In the genomic region with DNA sequence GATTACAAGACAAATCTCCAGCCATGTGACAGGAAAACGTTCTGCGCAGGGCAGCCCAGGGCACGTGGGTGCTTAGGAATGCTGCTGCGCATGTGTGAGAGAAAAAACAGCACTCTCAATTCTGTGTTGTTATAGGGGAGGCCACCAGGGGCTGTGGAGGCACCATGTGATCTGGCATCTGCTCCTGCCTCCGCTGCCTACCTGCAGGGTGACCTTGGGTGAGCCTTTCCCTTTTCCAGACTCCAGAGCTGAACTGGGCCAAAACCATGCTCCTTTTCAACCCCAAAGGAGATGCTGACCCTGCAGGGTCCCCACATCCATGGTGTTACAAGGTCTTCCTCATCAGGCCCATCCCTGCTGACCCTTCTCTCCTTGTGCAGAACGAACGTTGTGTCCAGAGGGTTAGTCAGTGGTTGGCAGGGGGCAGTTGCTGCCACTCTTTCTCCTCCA, we compare ENCODE assay signal across 17 cellular contexts.
A peak's percentile ranks its signal among the peaks of the same experiment; 100 is the strongest.
DNase-seq lines count a peak whose midpoint lies in the region; ATAC-seq, FAIRE-seq and TF ChIP-seq lines count a peak whose summit lies in the region.
"Had no signal": no experiment of that assay in that cellular context is flagged by ENCODE, and none has a peak within 500 bp of the region (broad histone marks: within the 10 kb centered on the region; RNA-seq: fewer than 3 reads in every experiment).

No MANE protein-coding gene starts in this region.

- H3K4me1 Mint-ChIP-seq in T-helper 17 cell = no peaks in the 10 kb centered on the region
- H3K4me1 Mint-ChIP-seq: activated CD4-positive, alpha-beta T cell treated with anti-CD3 and anti-CD28 coated beads for 36 hours; memory B cell; T-cell had no signal

- H3K9ac ChIP-seq in GM12878 (ENCODE audit: control insufficient read depth, insufficient read depth, low read length) (no peak overlapping the region), mesendoderm (ENCODE audit: low read length) (no peak overlapping the region)

- SMC1A ChIA-PET in GM12878 (lab: Charles Lee; ENCODE audit: uncharacterized antibody, unreplicated experiment) = no interaction called here

- TF ChIP-seq POLR2A in GM12878 (IDR thresholded peaks at IDR 0.05; ENCODE audit: low read depth, low read length) = no peak

- H2BK5ac ChIP-seq in mesendoderm (ENCODE audit: low read length) = peak overlapping the region; percentile 54

- H3K27ac ChIP-seq in GM12878 (ENCODE audit: control insufficient read depth, insufficient read depth) = no peak overlapping the region
- no peak overlapping the region for H3K27ac ChIP-seq in mesendoderm (ENCODE audit: low read depth, low read length)
- H3K27ac ChIP-seq: ovary, transverse colon had no signal

- H2AFZ ChIP-seq in GM12878 (ENCODE audit: control insufficient read depth, low read depth, low read length) = no peak overlapping the region

- no TSS peak for BruUV-seq in GM12878 (replicated peaks; lab: Mats Ljungman, UMichigan)

- peak overlapping the region; percentile 45 for H2AK5ac ChIP-seq in mesendoderm (ENCODE audit: low read length)

- no peak overlapping the region for H4K5ac ChIP-seq in mesendoderm (ENCODE audit: low read length)

- H3K4me1 ChIP-seq in BE2C (peaks cover 51% of the 10 kb centered on the region), GM12878 (ENCODE audit: control insufficient read depth, insufficient read depth, low read length) (no peaks in the 10 kb centered on the region), mesendoderm (ENCODE audit: control insufficient read depth, low read depth, low read length) (peaks cover 14% of the 10 kb centered on the region)
- H3K4me1 ChIP-seq: transverse colon had no signal

- H3K27me3 ChIP-seq in BE2C (no peaks in the 10 kb centered on the region), GM12878 (replicated peaks in 1 of 2; ENCODE audit: control insufficient read depth in 2 of 2, insufficient read depth in 2 of 2, low read length in 1 of 2) (peaks cover 0 to 4% of the 10 kb centered on the region in 2 experiments; a peak in 3 of 4 replicates), mesendoderm (ENCODE audit: insufficient read depth, low read length, poor library complexity) (no peaks in the 10 kb centered on the region)
- H3K27me3 ChIP-seq: ovary had no signal

- no peak for TF ChIP-seq RAD21 in GM12878 (IDR thresholded peaks at IDR 0.05; ENCODE audit: insufficient read depth, low read depth, low read length)

- H4K8ac ChIP-seq in mesendoderm (ENCODE audit: low read depth, low read length) = no peak overlapping the region

- H3K9me3 ChIP-seq in BE2C (no peaks in the 10 kb centered on the region), GM12878 (replicated peaks; ENCODE audit: control insufficient read depth, insufficient read depth, low read length) (no peaks in the 10 kb centered on the region), T-helper 17 cell (ENCODE audit: control insufficient read depth, low read length, poor library complexity, severe bottlenecking) (no peaks in the 10 kb centered on the region)
- H3K9me3 ChIP-seq: ovary, transverse colon had no signal

- peak; percentile 64 for TF ChIP-seq CTCF in BE2C (IDR thresholded peaks at IDR 0.05; ENCODE audit: low read depth, low read length)
- no peak for TF ChIP-seq CTCF in GM12878 (IDR thresholded peaks at IDR 0.05 in 2 of 3, conservative IDR thresholded peaks at IDR 0.05 in 1 of 3; ENCODE audit: control insufficient read depth in 2 of 3, extremely low read depth in 1 of 3, insufficient read depth in 1 of 3, low read depth in 3 of 3, low read length in 3 of 3)

- no peak overlapping the region for H3K27ac Mint-ChIP-seq in T-helper 17 cell
- H3K27ac Mint-ChIP-seq: activated CD4-positive, alpha-beta T cell treated with anti-CD3 and anti-CD28 coated beads for 36 hours; memory B cell; T-cell had no signal

- no peak overlapping the region for H2BK120ac ChIP-seq in mesendoderm (ENCODE audit: low read depth, low read length)

- H3K36me3 Mint-ChIP-seq in T-helper 17 cell (ENCODE audit: low read depth) = no peaks in the 10 kb centered on the region
- H3K36me3 Mint-ChIP-seq: memory B cell, T-cell had no signal

- no peak overlapping the region for H3K4ac ChIP-seq in mesendoderm (ENCODE audit: low read depth, low read length)

- no peaks in the 10 kb centered on the region for H4K20me1 ChIP-seq in GM12878 (ENCODE audit: control insufficient read depth, insufficient read depth)

- POLR2A ChIA-PET in HEK293T (lab: Yijun Ruan, JAX) = no interaction called here
- POLR2A ChIA-PET in GM12878 (lab: Charles Lee) = interaction anchor here (0.5 kb wide), 1 partner anchor 72 kb away, joined by 3 read pairs; no protein-coding TSS in a partner anchor

- H3K79me1 ChIP-seq in mesendoderm (ENCODE audit: low read length) = no peaks in the 10 kb centered on the region

- CTCF ChIA-PET in HEK293T (lab: Yijun Ruan, JAX) = no interaction called here
- CTCF ChIA-PET in GM12878 (lab: Yijun Ruan, JAX) = no interaction called here

- WGBS in GM12878 (ENCODE audit: insufficient coverage, insufficient replicate concordance, low lambda C conversion rate, missing lambda C conversion rate) = 17% methylated on average over 7 of the region's 7 CpGs
- no CpG with 5 or more reads among the region's 7 CpGs for WGBS in mesendoderm (ENCODE audit: extremely low coverage, insufficient coverage, low lambda C conversion rate)

- peak overlapping the region; percentile 11 for H3K56ac ChIP-seq in mesendoderm (ENCODE audit: low read length)

- peaks cover 73% of the 10 kb centered on the region for H3K27me3 Mint-ChIP-seq in T-helper 17 cell

- no peak overlapping the region for H3K18ac ChIP-seq in mesendoderm (ENCODE audit: low read length)

- H3K36me3 ChIP-seq in BE2C (no peaks in the 10 kb centered on the region), GM12878 (ENCODE audit: control insufficient read depth in 2 of 2, insufficient read depth in 2 of 2, low read length in 1 of 2) (no peaks in the 10 kb centered on the region), mesendoderm (ENCODE audit: control insufficient read depth, insufficient read depth, low read length) (no peaks in the 10 kb centered on the region)
- H3K36me3 ChIP-seq: ovary, transverse colon had no signal

- H3K79me2 ChIP-seq in GM12878 (ENCODE audit: control insufficient read depth, insufficient read depth, low read length) (no peaks in the 10 kb centered on the region), mesendoderm (ENCODE audit: control insufficient read depth, insufficient read depth, low read length) (no peaks in the 10 kb centered on the region)

- TF ChIP-seq EP300 in GM12878 (IDR thresholded peaks at IDR 0.05; ENCODE audit: borderline replicate concordance in 1 of 2, control insufficient read depth in 1 of 2, low read depth in 2 of 2, low read length in 2 of 2) = no peak

- H3K4me2 ChIP-seq in GM12878 (ENCODE audit: control insufficient read depth, insufficient read depth) (no peak overlapping the region), mesendoderm (ENCODE audit: low read length) (no peak overlapping the region)

- RAD21 ChIA-PET in GM12878 (lab: Charles Lee; ENCODE audit: unreplicated experiment) = no interaction called here

- peak; percentile 81 for DNase-seq in BE2C
- DNase-seq in HEK293T (ENCODE audit: extremely low spot score) = peak; percentile 48
- DNase-seq in GM12878 (ENCODE audit: low read depth, low spot score) = no peak
- peak; percentile 81 for DNase-seq in mesendoderm
- no peak for DNase-seq in stimulated activated CD4-positive, alpha-beta T cell treated with anti-CD3 and anti-CD28 coated beads, Interleukin-2, amount 100 ng/mL, for 48 hours
- no peak for DNase-seq in T-helper 17 cell
- DNase-seq: activated CD4-positive, alpha-beta T cell treated with anti-CD3 and anti-CD28 coated beads for 36 hours; amygdala; cortex of kidney; OCI-M1; ovary; stimulated activated CD4-positive, alpha-beta T cell treated with anti-CD3 and anti-CD28 coated beads, Interleukin-15, amount 100 ng/mL, for 24 hours; T-cell; transverse colon had no signal

- H3K23ac ChIP-seq in mesendoderm (ENCODE audit: low read length) = no peak overlapping the region

- no peak for FAIRE-seq in GM12878 (lab: Jason Lieb, UNC)

- no peak overlapping the region for H2BK15ac ChIP-seq in mesendoderm (replicated peaks; ENCODE audit: low read depth)

- H3K4me3 ChIP-seq in BE2C (ENCODE audit: low read depth, low read length) (no peak overlapping the region), GM12878 (no peak overlapping the region), mesendoderm (ENCODE audit: low read length) (no peak overlapping the region)
- H3K4me3 ChIP-seq: ovary, transverse colon had no signal

- intact Hi-C loops in GM12878 (cut with micrococcal nuclease; ENCODE audit: unreplicated experiment) = no loop called here

- no peak overlapping the region for H3K4me3 Mint-ChIP-seq in T-helper 17 cell
- H3K4me3 Mint-ChIP-seq: activated CD4-positive, alpha-beta T cell treated with anti-CD3 and anti-CD28 coated beads for 36 hours; memory B cell; T-cell had no signal

- in situ Hi-C loops in GM12878 (cut with MboI) = no loop called here

- 0 out of 3 replicates have a peak, but pooled peaks have one; percentile 25 for ATAC-seq in GM12878
- ATAC-seq in GM19351 (IDR thresholded peaks at IDR 0.05; ENCODE audit: unreplicated experiment) = no peak
- ATAC-seq in T-helper 17 cell = no peak
- no peak for ATAC-seq in HG03469 (IDR thresholded peaks at IDR 0.05; ENCODE audit: unreplicated experiment)
- ATAC-seq: activated CD4-positive, alpha-beta T cell treated with anti-CD3 and anti-CD28 coated beads for 36 hours; T-cell had no signal

TF ChIP-seq in HEK293T, 16 proteins besides CTCF, POLR2A, EP300 and RAD21 (continues in another document):
- TF ChIP-seq, protein P1, sequence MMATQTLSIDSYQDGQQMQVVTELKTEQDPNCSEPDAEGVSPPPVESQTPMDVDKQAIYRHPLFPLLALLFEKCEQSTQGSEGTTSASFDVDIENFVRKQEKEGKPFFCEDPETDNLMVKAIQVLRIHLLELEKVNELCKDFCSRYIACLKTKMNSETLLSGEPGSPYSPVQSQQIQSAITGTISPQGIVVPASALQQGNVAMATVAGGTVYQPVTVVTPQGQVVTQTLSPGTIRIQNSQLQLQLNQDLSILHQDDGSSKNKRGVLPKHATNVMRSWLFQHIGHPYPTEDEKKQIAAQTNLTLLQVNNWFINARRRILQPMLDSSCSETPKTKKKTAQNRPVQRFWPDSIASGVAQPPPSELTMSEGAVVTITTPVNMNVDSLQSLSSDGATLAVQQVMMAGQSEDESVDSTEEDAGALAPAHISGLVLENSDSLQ (IDR thresholded peaks at IDR 0.05) = no peak
- no peak for TF ChIP-seq LEF1 (IDR thresholded peaks at IDR 0.05; ENCODE audit: borderline replicate concordance)
- no peak for TF ChIP-seq FOXA1 (IDR thresholded peaks at IDR 0.05)

TF ChIP-seq in GM12878, 131 proteins besides CTCF, POLR2A, EP300 and RAD21:
- TF ChIP-seq, protein P2, sequence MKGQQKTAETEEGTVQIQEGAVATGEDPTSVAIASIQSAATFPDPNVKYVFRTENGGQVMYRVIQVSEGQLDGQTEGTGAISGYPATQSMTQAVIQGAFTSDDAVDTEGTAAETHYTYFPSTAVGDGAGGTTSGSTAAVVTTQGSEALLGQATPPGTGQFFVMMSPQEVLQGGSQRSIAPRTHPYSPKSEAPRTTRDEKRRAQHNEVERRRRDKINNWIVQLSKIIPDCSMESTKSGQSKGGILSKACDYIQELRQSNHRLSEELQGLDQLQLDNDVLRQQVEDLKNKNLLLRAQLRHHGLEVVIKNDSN (IDR thresholded peaks at IDR 0.05; ENCODE audit: borderline replicate concordance, extremely low read length, insufficient read depth, low read depth, low read length) = peak; percentile 7
- no peak for TF ChIP-seq SIN3A (IDR thresholded peaks at IDR 0.05; ENCODE audit: low read depth, low read length)

Comparison
In these comparisons a context has a peak if more than half of its experiments do, and no peak if none do; other contexts are left out.
1. DNase-seq: peak in BE2C (single experiment), HEK293T (single experiment) and mesendoderm (single experiment); none in GM12878 (single experiment), stimulated activated CD4-positive, alpha-beta T cell treated with anti-CD3 and anti-CD28 coated beads, Interleukin-2, amount 100 ng/mL, for 48 hours (0 of 2) and T-helper 17 cell (0 of 3).